In genomic region chr19:57558525-57558924, GRCh38 we compare ENCODE assay signal across 8 cellular contexts. TPM values are rescaled to one million over a fixed set of nuclear protein-coding genes. Genes with fewer than 3 reads are reported as not detected.
DNase-seq lines count a peak whose midpoint lies in the region; ATAC-seq and TF ChIP-seq lines count a peak whose summit lies in the region.

No MANE protein-coding gene starts in this region.

- peaks cover 23 to 25% of the 10 kb centered on the region in 2 donors for H3K9me3 Mint-ChIP-seq in activated T-cell treated with anti-CD3 and anti-CD28 coated beads, Interleukin-2, amount 50 U/mL, for 72 hours
- H3K9me3 Mint-ChIP-seq in activated naive CD4-positive, alpha-beta T cell treated with anti-CD3 and anti-CD28 coated beads, Interleukin-2, amount 50 U/mL, for 72 hours, result peaks cover 18 to 54% of the 10 kb centered on the region in 2 donors

- ATAC-seq in activated T-cell treated with anti-CD3 and anti-CD28 coated beads, Interleukin-2, amount 50 U/mL, for 72 hours (replicated peaks in 1 of 2), result no peak
- ATAC-seq in activated naive CD4-positive, alpha-beta T cell treated with anti-CD3 and anti-CD28 coated beads, Interleukin-2, amount 50 U/mL, for 72 hours, result no peak
- no peak for ATAC-seq in upper lobe of left lung (ENCODE audit: low FRiP score in 2 of 2)
- ATAC-seq in GM19324 (IDR thresholded peaks at IDR 0.05; ENCODE audit: low FRiP score, unreplicated experiment), result no peak

- H3K9me3 ChIP-seq in upper lobe of left lung, result peaks cover 0 to 42% (median 30%) of the 10 kb centered on the region in 4 donors

- H3K36me3 ChIP-seq in upper lobe of left lung, result peaks cover 0 to 30% (median 27%) of the 10 kb centered on the region in 4 donors

- peaks cover 48 to 73% of the 10 kb centered on the region in 2 donors for H3K36me3 Mint-ChIP-seq in activated T-cell treated with anti-CD3 and anti-CD28 coated beads, Interleukin-2, amount 50 U/mL, for 72 hours (ENCODE audit: insufficient read depth in 2 of 2)
- peaks cover 74 to 98% of the 10 kb centered on the region in 2 donors for H3K36me3 Mint-ChIP-seq in activated naive CD4-positive, alpha-beta T cell treated with anti-CD3 and anti-CD28 coated beads, Interleukin-2, amount 50 U/mL, for 72 hours

- peak overlapping the region in 3 of 4 donors; percentile 86 to 95 (median 93) for H3K4me3 ChIP-seq in upper lobe of left lung

- H3K27me3 Mint-ChIP-seq in activated T-cell treated with anti-CD3 and anti-CD28 coated beads, Interleukin-2, amount 50 U/mL, for 72 hours (ENCODE audit: low read depth), result no peaks in the 10 kb centered on the region

- H3K27ac ChIP-seq in upper lobe of left lung, result no peak overlapping the region

- 33 to 42% methylated on average over 6 of the region's 6 CpGs for WGBS in upper lobe of left lung, 2 donors

- no peaks in the 10 kb centered on the region for H3K27me3 ChIP-seq in upper lobe of left lung

- peaks cover 29% of the 10 kb centered on the region for H3K4me1 Mint-ChIP-seq in activated T-cell treated with anti-CD3 and anti-CD28 coated beads, Interleukin-2, amount 50 U/mL, for 72 hours (ENCODE audit: low read depth)

- peak overlapping the region; percentile 97 to 98 for H3K4me3 Mint-ChIP-seq in activated T-cell treated with anti-CD3 and anti-CD28 coated beads, Interleukin-2, amount 50 U/mL, for 72 hours

- no peak for DNase-seq in activated T-cell treated with anti-CD3 and anti-CD28 coated beads, Interleukin-2, amount 50 U/mL, for 72 hours
- DNase-seq in activated T-cell treated with anti-CD3 and anti-CD28 coated beads for 4 hours, result no peak
- no peak for DNase-seq in activated naive CD4-positive, alpha-beta T cell treated with anti-CD3 and anti-CD28 coated beads, Interleukin-2, amount 50 U/mL, for 72 hours (ENCODE audit: low spot score in 2 of 2)
- DNase-seq in iris pigment epithelial cell (ENCODE audit: low read depth), result peak; percentile 25
- no peak for DNase-seq in upper lobe of left lung
- no peak for DNase-seq in mesenteric fat pad (ENCODE audit: low spot score)
- no peak for DNase-seq in stimulated activated CD4-positive, alpha-beta T cell treated with anti-CD3 and anti-CD28 coated beads, Interleukin-4, amount 100 ng/mL, for 1 hour

- no peak for TF ChIP-seq POLR2A in upper lobe of left lung (IDR thresholded peaks at IDR 0.05)

- TF ChIP-seq EP300 in upper lobe of left lung (IDR thresholded peaks at IDR 0.05), result no peak

- TF ChIP-seq CTCF in upper lobe of left lung (IDR thresholded peaks at IDR 0.05), result no peak

- peaks cover 12 to 21% (median 16%) of the 10 kb centered on the region in 4 donors for H3K4me1 ChIP-seq in upper lobe of left lung

- peak overlapping the region; percentile 92 for H3K27ac Mint-ChIP-seq in activated T-cell treated with anti-CD3 and anti-CD28 coated beads, Interleukin-2, amount 50 U/mL, for 72 hours
- peak overlapping the region; percentile 90 to 97 for H3K27ac Mint-ChIP-seq in activated naive CD4-positive, alpha-beta T cell treated with anti-CD3 and anti-CD28 coated beads, Interleukin-2, amount 50 U/mL, for 72 hours

RNA-seq across cellular contexts. Expression of gene ZNF550, which starts 1.1 kb away (rescaled TPM):
- 10 to 100 TPM; 12.2 to 12.9 TPM for total RNA-seq in activated T-cell treated with anti-CD3 and anti-CD28 coated beads, Interleukin-2, amount 50 U/mL, for 72 hours
- 10 to 100 TPM in 1 of 2 donors, 1 to 10 TPM in 1; 6.4 to 14.4 TPM for total RNA-seq in activated naive CD4-positive, alpha-beta T cell treated with anti-CD3 and anti-CD28 coated beads, Interleukin-2, amount 50 U/mL, for 72 hours
- total RNA-seq in upper lobe of left lung, result 10 to 100 TPM in 1 of 6 donors, 1 to 10 TPM in 5; 4.3 to 11.1 (median 7.4) TPM
- 9.3 TPM for total RNA-seq in mesenteric fat pad

RNA-seq across cellular contexts. Expression of gene ZNF416, which starts 20.2 kb away (rescaled TPM):
- total RNA-seq in activated T-cell treated with anti-CD3 and anti-CD28 coated beads, Interleukin-2, amount 50 U/mL, for 72 hours, result 1 to 10 TPM; 3.2 to 5.5 TPM
- 1 to 10 TPM; 2.0 to 2.5 TPM for total RNA-seq in activated naive CD4-positive, alpha-beta T cell treated with anti-CD3 and anti-CD28 coated beads, Interleukin-2, amount 50 U/mL, for 72 hours
- 1 to 10 TPM in 5 of 6 donors, under 1 TPM in 1; 0.55 to 6.1 (median 3.6) TPM for total RNA-seq in upper lobe of left lung
- 4.5 TPM for total RNA-seq in mesenteric fat pad

RNA-seq across cellular contexts. Expression of gene ZIK1, which starts 25.4 kb away (rescaled TPM):
- 1 to 10 TPM; 5.1 to 9.0 TPM for total RNA-seq in activated T-cell treated with anti-CD3 and anti-CD28 coated beads, Interleukin-2, amount 50 U/mL, for 72 hours
- total RNA-seq in activated naive CD4-positive, alpha-beta T cell treated with anti-CD3 and anti-CD28 coated beads, Interleukin-2, amount 50 U/mL, for 72 hours, result 1 to 10 TPM; 2.4 to 5.6 TPM
- total RNA-seq in upper lobe of left lung (1 to 10 TPM in 5 of 6 donors, under 1 TPM in 1; 0.78 to 3.3 (median 2.6) TPM), mesenteric fat pad (2.4 TPM)

RNA-seq across cellular contexts. Expression of gene ZNF549, which starts 31.4 kb away (rescaled TPM):
- total RNA-seq in activated T-cell treated with anti-CD3 and anti-CD28 coated beads, Interleukin-2, amount 50 U/mL, for 72 hours, result 1 to 10 TPM; 6.8 to 6.9 TPM
- 1 to 10 TPM; 3.7 to 3.9 TPM for total RNA-seq in activated naive CD4-positive, alpha-beta T cell treated with anti-CD3 and anti-CD28 coated beads, Interleukin-2, amount 50 U/mL, for 72 hours
- 1 to 10 TPM; 1.8 to 8.4 (median 5.4) TPM for total RNA-seq in upper lobe of left lung
- total RNA-seq in mesenteric fat pad, result 4.7 TPM

RNA-seq across cellular contexts. Expression of gene ZNF530, which starts 41.2 kb away (rescaled TPM):
- 1 to 10 TPM; 5.6 to 7.9 TPM for total RNA-seq in activated T-cell treated with anti-CD3 and anti-CD28 coated beads, Interleukin-2, amount 50 U/mL, for 72 hours
- total RNA-seq in activated naive CD4-positive, alpha-beta T cell treated with anti-CD3 and anti-CD28 coated beads, Interleukin-2, amount 50 U/mL, for 72 hours, result 1 to 10 TPM; 3.9 to 5.4 TPM
- total RNA-seq in upper lobe of left lung (1 to 10 TPM; 1.7 to 7.3 (median 3.0) TPM), mesenteric fat pad (3.0 TPM)
